ENCODE assay signal across 14 cellular contexts in genomic region chr3:16069149-16069922, GRCh38.
DNase-seq lines count a peak whose midpoint lies in the region; ATAC-seq, FAIRE-seq and TF ChIP-seq lines count a peak whose summit lies in the region.
"Had no signal": no experiment of that assay in that cellular context is flagged by ENCODE, and none has a peak within 500 bp of the region (broad histone marks: within the 10 kb centered on the region; RNA-seq: fewer than 3 reads in every experiment).

No MANE protein-coding gene starts in this region.

- peak overlapping the region in 1 of 9 donors; percentile 29 for H3K27ac Mint-ChIP-seq in naive thymus-derived CD4-positive, alpha-beta T cell
- H3K27ac Mint-ChIP-seq: T-helper 1 cell treated with Interleukin-12 subunit alpha and Interleukin-12 subunit beta and Interleukin-4 antibody, amounts not matched to agents 30 μg/mL and 1 μg/mL, for 36 hours had no signal

- intact Hi-C loops in naive thymus-derived CD4-positive, alpha-beta T cell (cut with micrococcal nuclease): no loop called here

- WGBS in gastroesophageal sphincter (ENCODE audit: low coverage in 1 of 2), 2 donors: 82 to 90% methylated on average over 3 to 4 of the region's 6 CpGs

- peaks cover 80% of the 10 kb centered on the region for H3K4me1 ChIP-seq in keratinocyte (ENCODE audit: control insufficient read depth, extremely low read depth, insufficient read depth, low read length)
- no peaks in the 10 kb centered on the region for H3K4me1 ChIP-seq in naive thymus-derived CD4-positive, alpha-beta T cell (ENCODE audit: control insufficient read depth in 2 of 2, insufficient read depth in 2 of 2, low read length in 2 of 2)
- H3K4me1 ChIP-seq in gastroesophageal sphincter: peaks cover 0 to 14% (median 4%) of the 10 kb centered on the region in 3 donors
- H3K4me1 ChIP-seq: colonic mucosa had no signal

- POLR2A ChIA-PET in naive thymus-derived CD4-positive, alpha-beta T cell (lab: Charles Lee): no interaction called here

- H3K4me3 Mint-ChIP-seq in naive thymus-derived CD4-positive, alpha-beta T cell: no peak overlapping the region
- H3K4me3 Mint-ChIP-seq: T-helper 1 cell treated with Interleukin-12 subunit alpha and Interleukin-12 subunit beta and Interleukin-4 antibody, amounts not matched to agents 30 μg/mL and 1 μg/mL, for 36 hours had no signal

- TF ChIP-seq POLR2A in gastroesophageal sphincter (IDR thresholded peaks at IDR 0.05): no peak

- H3K27me3 ChIP-seq in keratinocyte (ENCODE audit: control insufficient read depth, extremely low read depth, insufficient read depth, low read length): no peaks in the 10 kb centered on the region
- H3K27me3 ChIP-seq in naive thymus-derived CD4-positive, alpha-beta T cell (ENCODE audit: control insufficient read depth in 2 of 2, insufficient read depth in 2 of 2, low read length in 2 of 2): no peaks in the 10 kb centered on the region
- no peaks in the 10 kb centered on the region for H3K27me3 ChIP-seq in gastroesophageal sphincter
- H3K27me3 ChIP-seq: colonic mucosa had no signal

- H3K27ac ChIP-seq in keratinocyte (ENCODE audit: control insufficient read depth, insufficient read depth, low read length) (peak overlapping the region; percentile 98), gastroesophageal sphincter (no peak overlapping the region)
- no peak overlapping the region for H3K27ac ChIP-seq in naive thymus-derived CD4-positive, alpha-beta T cell (ENCODE audit: low read depth, low read length)
- H3K27ac ChIP-seq: colonic mucosa, KMS-11 had no signal

- ATAC-seq in naive thymus-derived CD4-positive, alpha-beta T cell: no peak
- ATAC-seq in gastroesophageal sphincter: no peak

- no peaks in the 10 kb centered on the region for H3K9me3 ChIP-seq in keratinocyte (ENCODE audit: control insufficient read depth, low read depth, low read length)
- no peaks in the 10 kb centered on the region for H3K9me3 ChIP-seq in naive thymus-derived CD4-positive, alpha-beta T cell (ENCODE audit: control insufficient read depth in 2 of 3, low read length in 3 of 3)
- no peaks in the 10 kb centered on the region for H3K9me3 ChIP-seq in gastroesophageal sphincter
- H3K9me3 ChIP-seq: colonic mucosa had no signal

- no peak overlapping the region for H3K4me3 ChIP-seq in astrocyte of the spinal cord (ENCODE audit: low read depth, low read length)
- no peak overlapping the region for H3K4me3 ChIP-seq in keratinocyte (ENCODE audit: control insufficient read depth in 2 of 3, extremely low read depth in 1 of 3, insufficient read depth in 2 of 3, low read depth in 1 of 3, low read length in 3 of 3)
- H3K4me3 ChIP-seq in naive thymus-derived CD4-positive, alpha-beta T cell (ENCODE audit: low read length): no peak overlapping the region
- H3K4me3 ChIP-seq in gastroesophageal sphincter: no peak overlapping the region
- H3K4me3 ChIP-seq: colonic mucosa had no signal

- peak overlapping the region; percentile 2 for H3K4me2 ChIP-seq in keratinocyte (ENCODE audit: control insufficient read depth, extremely low read depth, insufficient read depth, low read depth, low read length)
- H3K4me2 ChIP-seq: KMS-11 had no signal

- H3K27me3 Mint-ChIP-seq in naive thymus-derived CD4-positive, alpha-beta T cell: peaks cover 0 to 2% (median 0%) of the 10 kb centered on the region in 5 donors

- H3K79me2 ChIP-seq in keratinocyte (ENCODE audit: control insufficient read depth, insufficient read depth, low read length): no peaks in the 10 kb centered on the region

- DNase-seq in A172 (ENCODE audit: low spot score) (peak; percentile 88), HS-5 (ENCODE audit: low read depth) (peak; percentile 90), astrocyte of the spinal cord (ENCODE audit: low read depth, low spot score) (peak; percentile 92), keratinocyte (ENCODE audit: low read depth, low spot score) (peak; percentile 88), CD1c-positive myeloid dendritic cell (ENCODE audit: extremely low spot score) (no peak)
- no peak for DNase-seq in naive thymus-derived CD4-positive, alpha-beta T cell
- DNase-seq in activated CD4-positive, CD25-positive, alpha-beta regulatory T cell (lab: John Stamatoyannopoulos, UW): no peak
- DNase-seq: 8988T; colonic mucosa; NCI-H2227 treated with DMSO at 0.1 percent for 48 hours; stimulated activated CD8-positive, alpha-beta memory T cell treated with anti-CD3 and anti-CD28 coated beads, Interleukin-4, amount 100 ng/mL, for 48 hours had no signal

- no peaks in the 10 kb centered on the region for H4K20me1 ChIP-seq in keratinocyte (ENCODE audit: control insufficient read depth, extremely low read depth, insufficient read depth, low read length)

- in situ Hi-C loops in astrocyte of the spinal cord (cut with HindIII; ENCODE audit: low sequenced_read_pairs): no loop called here

- H3K9me1 ChIP-seq in keratinocyte (ENCODE audit: control insufficient read depth, extremely low read depth, insufficient read depth, low read length): no peaks in the 10 kb centered on the region

- FAIRE-seq in keratinocyte (lab: Jason Lieb, UNC): peak; percentile 75

- no peak overlapping the region for H2AFZ ChIP-seq in keratinocyte (ENCODE audit: control insufficient read depth, low read length)

- peaks cover 0 to 3% (median 0%) of the 10 kb centered on the region in 7 donors for H3K4me1 Mint-ChIP-seq in naive thymus-derived CD4-positive, alpha-beta T cell

- CTCF ChIA-PET in naive thymus-derived CD4-positive, alpha-beta T cell (lab: Charles Lee): no interaction called here

- peak overlapping the region; percentile 25 for H3K9ac ChIP-seq in keratinocyte (ENCODE audit: control insufficient read depth, extremely low read depth, insufficient read depth, low read length)
- H3K9ac ChIP-seq: KMS-11 had no signal

- TF ChIP-seq CTCF in astrocyte of the spinal cord (IDR thresholded peaks at IDR 0.05; ENCODE audit: low read depth, low read length): no peak
- no peak for TF ChIP-seq CTCF in keratinocyte (optimal IDR thresholded peaks at IDR 0.05 in 1 of 3, IDR thresholded peaks at IDR 0.05 in 1 of 3, conservative IDR thresholded peaks at IDR 0.05 in 1 of 3; ENCODE audit: extremely low read depth in 1 of 3, insufficient read depth in 2 of 3, low read length in 3 of 3)
- TF ChIP-seq CTCF in gastroesophageal sphincter (IDR thresholded peaks at IDR 0.05): no peak

- H3K36me3 Mint-ChIP-seq in naive thymus-derived CD4-positive, alpha-beta T cell: no peaks in the 10 kb centered on the region

- no peak for TF ChIP-seq EP300 in gastroesophageal sphincter (IDR thresholded peaks at IDR 0.05)

- H3K9me3 Mint-ChIP-seq in naive thymus-derived CD4-positive, alpha-beta T cell: peaks cover 0 to 4% (median 0%) of the 10 kb centered on the region in 11 donors

- dilution Hi-C loops in keratinocyte (cut with MboI; ENCODE audit: extremely low pct_ligation_motif_present, low sequenced_read_pairs): no loop called here

- H3K36me3 ChIP-seq in keratinocyte (ENCODE audit: control insufficient read depth in 2 of 2, extremely low read depth in 1 of 2, insufficient read depth in 2 of 2, low read length in 2 of 2): no peaks in the 10 kb centered on the region
- H3K36me3 ChIP-seq in naive thymus-derived CD4-positive, alpha-beta T cell (ENCODE audit: control insufficient read depth in 2 of 3, insufficient read depth in 3 of 3, low read length in 3 of 3): no peaks in the 10 kb centered on the region
- H3K36me3 ChIP-seq in gastroesophageal sphincter: no peaks in the 10 kb centered on the region
- H3K36me3 ChIP-seq: colonic mucosa had no signal

Comparison
In these comparisons a context has a peak if more than half of its experiments do, and no peak if none do; other contexts are left out.
1. DNase-seq: peak in A172 (single experiment), HS-5 (single experiment), astrocyte of the spinal cord (single experiment) and keratinocyte (single experiment); none in CD1c-positive myeloid dendritic cell (single experiment), naive thymus-derived CD4-positive, alpha-beta T cell (0 of 9) and activated CD4-positive, CD25-positive, alpha-beta regulatory T cell (0 of 4).